11 cellular contexts compared by ENCODE assay signal in the genomic region with DNA sequence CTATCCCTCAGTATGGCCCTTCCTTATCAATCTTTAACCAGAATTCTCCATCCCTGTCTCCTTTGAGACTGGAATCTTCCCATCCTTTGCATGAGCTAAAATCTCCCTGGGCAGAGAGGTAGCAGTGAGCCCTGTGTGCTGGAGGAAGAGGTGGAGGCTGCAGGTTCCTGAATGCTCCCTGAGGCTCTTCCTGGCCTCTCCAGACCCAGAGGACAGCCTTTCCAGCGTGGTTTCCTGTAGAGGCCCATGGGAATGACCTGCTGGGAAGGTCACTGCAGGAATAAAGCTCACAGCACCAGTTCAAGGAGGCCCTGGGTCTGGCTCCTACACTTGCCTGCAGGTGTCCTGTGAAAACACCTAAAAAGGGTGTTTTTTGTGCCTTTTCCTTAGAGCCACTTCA. TPM values are rescaled to one million over a fixed set of nuclear protein-coding genes. Genes with fewer than 3 reads are reported as not detected.
"Had no signal": no experiment of that assay in that cellular context is flagged by ENCODE, and none has a peak within 500 bp of the region (broad histone marks: within the 10 kb centered on the region; RNA-seq: fewer than 3 reads in every experiment).

No MANE protein-coding gene starts in this region.

- ATAC-seq: GM23338, HCT116 had no signal

- H3K9me3 ChIP-seq: HAP-1 had no signal

- H3K27ac ChIP-seq: GM23248 had no signal

- H3K36me3 ChIP-seq: HAP-1 had no signal

- H3K4me1 ChIP-seq: HAP-1 had no signal

- H3K4me3 ChIP-seq: GM23248, GM23338, HAP-1 had no signal

- DNase-seq: GM23248, GOT3, H7, H9, HCEC 1CT, HFFc6 had no signal

RNA-seq across cellular contexts. Expression of a gene that starts 4.6 kb away (rescaled TPM):
- total RNA-seq: GM23248, GM23338, H1, H4, H7, H9, HFFc6 had no signal
- polyA plus RNA-seq: GM23248, GM23338, H1 had no signal

RNA-seq across cellular contexts. Expression of a gene that starts 5.4 kb away (rescaled TPM):
- total RNA-seq: GM23248, GM23338, H1, H4, H7, H9, HFFc6 had no signal
- polyA plus RNA-seq: GM23248, GM23338, H1 had no signal

RNA-seq across cellular contexts. Expression of a gene that starts 55.1 kb away (rescaled TPM):
- total RNA-seq: GM23248, GM23338, H1, H4, H7, H9, HFFc6 had no signal
- polyA plus RNA-seq: GM23248, GM23338, H1 had no signal

RNA-seq across cellular contexts. Expression of a gene that starts 59.5 kb away (rescaled TPM):
- total RNA-seq: GM23248, GM23338, H1, H7, H9, HFFc6 had no signal
- polyA plus RNA-seq: GM23248, GM23338, H1 had no signal
